ENCODE assay signal across 1 cellular context in genomic region chr4:87911252-87911774, GRCh38.
TF ChIP-seq lines count a peak whose summit lies in the region.

No MANE protein-coding gene starts in this region.

TF ChIP-seq in HepG2, 621 proteins besides CTCF, POLR2A, EP300 and RAD21 (continued from another document and continues in another):
- TF ChIP-seq ZNF263 (CRISPR knock-in tag; IDR thresholded peaks at IDR 0.05): peak; percentile 55; the same call in 1 of the 2 replicates
- no peak for TF ChIP-seq ZSCAN20 (CRISPR knock-in tag; IDR thresholded peaks at IDR 0.05; ENCODE audit: borderline replicate concordance)
- TF ChIP-seq CSRNP2 (CRISPR knock-in tag; conservative IDR thresholded peaks at IDR 0.05; ENCODE audit: low read depth): no peak
- TF ChIP-seq NFIC (IDR thresholded peaks at IDR 0.05; ENCODE audit: low read length): peak; percentile 85
- TF ChIP-seq ZFP37 (CRISPR knock-in tag; IDR thresholded peaks at IDR 0.05; ENCODE audit: borderline replicate concordance): no peak
- TF ChIP-seq, protein P1, sequence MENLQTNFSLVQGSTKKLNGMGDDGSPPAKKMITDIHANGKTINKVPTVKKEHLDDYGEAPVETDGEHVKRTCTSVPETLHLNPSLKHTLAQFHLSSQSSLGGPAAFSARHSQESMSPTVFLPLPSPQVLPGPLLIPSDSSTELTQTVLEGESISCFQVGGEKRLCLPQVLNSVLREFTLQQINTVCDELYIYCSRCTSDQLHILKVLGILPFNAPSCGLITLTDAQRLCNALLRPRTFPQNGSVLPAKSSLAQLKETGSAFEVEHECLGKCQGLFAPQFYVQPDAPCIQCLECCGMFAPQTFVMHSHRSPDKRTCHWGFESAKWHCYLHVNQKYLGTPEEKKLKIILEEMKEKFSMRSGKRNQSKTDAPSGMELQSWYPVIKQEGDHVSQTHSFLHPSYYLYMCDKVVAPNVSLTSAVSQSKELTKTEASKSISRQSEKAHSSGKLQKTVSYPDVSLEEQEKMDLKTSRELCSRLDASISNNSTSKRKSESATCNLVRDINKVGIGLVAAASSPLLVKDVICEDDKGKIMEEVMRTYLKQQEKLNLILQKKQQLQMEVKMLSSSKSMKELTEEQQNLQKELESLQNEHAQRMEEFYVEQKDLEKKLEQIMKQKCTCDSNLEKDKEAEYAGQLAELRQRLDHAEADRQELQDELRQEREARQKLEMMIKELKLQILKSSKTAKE (CRISPR knock-in tag; IDR thresholded peaks at IDR 0.05; ENCODE audit: borderline replicate concordance): no peak; the same call in 1 of the 2 replicates
- TF ChIP-seq HMG20A (CRISPR knock-in tag; IDR thresholded peaks at IDR 0.05; ENCODE audit: borderline replicate concordance): peak; percentile 89
- TF ChIP-seq SMAD3 (CRISPR knock-in tag; IDR thresholded peaks at IDR 0.05): peak; percentile 73
- peak; percentile 88 for TF ChIP-seq HOMEZ (CRISPR knock-in tag; IDR thresholded peaks at IDR 0.05; ENCODE audit: low read depth)
- peak; percentile 71 for TF ChIP-seq GFI1 (CRISPR knock-in tag; IDR thresholded peaks at IDR 0.05; ENCODE audit: borderline replicate concordance)
- peak; percentile 57; the same call in 1 of the 2 replicates for TF ChIP-seq ELF3 (CRISPR knock-in tag; IDR thresholded peaks at IDR 0.05)
- no peak for TF ChIP-seq MNT (IDR thresholded peaks at IDR 0.05)
- TF ChIP-seq, protein P2, sequence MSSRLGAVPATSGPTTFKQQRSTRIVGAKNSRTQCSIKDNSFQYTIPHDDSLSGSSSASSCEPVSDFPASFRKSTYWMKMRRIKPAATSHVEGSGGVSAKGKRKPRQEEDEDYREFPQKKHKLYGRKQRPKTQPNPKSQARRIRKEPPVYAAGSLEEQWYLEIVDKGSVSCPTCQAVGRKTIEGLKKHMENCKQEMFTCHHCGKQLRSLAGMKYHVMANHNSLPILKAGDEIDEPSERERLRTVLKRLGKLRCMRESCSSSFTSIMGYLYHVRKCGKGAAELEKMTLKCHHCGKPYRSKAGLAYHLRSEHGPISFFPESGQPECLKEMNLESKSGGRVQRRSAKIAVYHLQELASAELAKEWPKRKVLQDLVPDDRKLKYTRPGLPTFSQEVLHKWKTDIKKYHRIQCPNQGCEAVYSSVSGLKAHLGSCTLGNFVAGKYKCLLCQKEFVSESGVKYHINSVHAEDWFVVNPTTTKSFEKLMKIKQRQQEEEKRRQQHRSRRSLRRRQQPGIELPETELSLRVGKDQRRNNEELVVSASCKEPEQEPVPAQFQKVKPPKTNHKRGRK (CRISPR knock-in tag; IDR thresholded peaks at IDR 0.05): no peak
- peak; percentile 87 for TF ChIP-seq BCL6 (CRISPR knock-in tag; IDR thresholded peaks at IDR 0.05)
- TF ChIP-seq SMYD3 (CRISPR knock-in tag; IDR thresholded peaks at IDR 0.05): no peak
- TF ChIP-seq ZNF20 (CRISPR knock-in tag; IDR thresholded peaks at IDR 0.05): no peak
- TF ChIP-seq, protein P3, sequence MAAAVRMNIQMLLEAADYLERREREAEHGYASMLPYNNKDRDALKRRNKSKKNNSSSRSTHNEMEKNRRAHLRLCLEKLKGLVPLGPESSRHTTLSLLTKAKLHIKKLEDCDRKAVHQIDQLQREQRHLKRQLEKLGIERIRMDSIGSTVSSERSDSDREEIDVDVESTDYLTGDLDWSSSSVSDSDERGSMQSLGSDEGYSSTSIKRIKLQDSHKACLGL (CRISPR knock-in tag; IDR thresholded peaks at IDR 0.05): no peak
- no peak for TF ChIP-seq AGO2 (optimal IDR thresholded peaks at IDR 0.05; ENCODE audit: low read depth, low read length)
- no peak for TF ChIP-seq NONO (IDR thresholded peaks at IDR 0.05)
- TF ChIP-seq NONO (CRISPR knock-in tag; conservative IDR thresholded peaks at IDR 0.05): no peak; the same call in 1 of the 2 replicates
- no peak for TF ChIP-seq ZNF558 (CRISPR knock-in tag; IDR thresholded peaks at IDR 0.05; ENCODE audit: borderline replicate concordance)
- TF ChIP-seq HMG20B (CRISPR knock-in tag; conservative IDR thresholded peaks at IDR 0.05): peak; percentile 38; the same call in 1 of the 2 replicates
- TF ChIP-seq, protein P4, sequence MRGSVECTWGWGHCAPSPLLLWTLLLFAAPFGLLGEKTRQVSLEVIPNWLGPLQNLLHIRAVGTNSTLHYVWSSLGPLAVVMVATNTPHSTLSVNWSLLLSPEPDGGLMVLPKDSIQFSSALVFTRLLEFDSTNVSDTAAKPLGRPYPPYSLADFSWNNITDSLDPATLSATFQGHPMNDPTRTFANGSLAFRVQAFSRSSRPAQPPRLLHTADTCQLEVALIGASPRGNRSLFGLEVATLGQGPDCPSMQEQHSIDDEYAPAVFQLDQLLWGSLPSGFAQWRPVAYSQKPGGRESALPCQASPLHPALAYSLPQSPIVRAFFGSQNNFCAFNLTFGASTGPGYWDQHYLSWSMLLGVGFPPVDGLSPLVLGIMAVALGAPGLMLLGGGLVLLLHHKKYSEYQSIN (CRISPR knock-in tag; IDR thresholded peaks at IDR 0.05; ENCODE audit: borderline replicate concordance): no peak
- TF ChIP-seq FOXP1 (IDR thresholded peaks at IDR 0.05): peak; percentile 79; the same call in 1 of the 2 replicates
- TF ChIP-seq FOXP1 (CRISPR knock-in tag; IDR thresholded peaks at IDR 0.05): peak; percentile 92
- TF ChIP-seq ZNF749 (CRISPR knock-in tag; IDR thresholded peaks at IDR 0.05; ENCODE audit: borderline replicate concordance): no peak
- no peak for TF ChIP-seq ZNF556 (CRISPR knock-in tag; IDR thresholded peaks at IDR 0.05; ENCODE audit: borderline replicate concordance)
- TF ChIP-seq AKAP8 (CRISPR knock-in tag; IDR thresholded peaks at IDR 0.05): peak; percentile 26; the same call in 1 of the 2 replicates
- peak; percentile 95 for TF ChIP-seq FOXP4 (CRISPR knock-in tag; IDR thresholded peaks at IDR 0.05)
- TF ChIP-seq ETS1 (CRISPR knock-in tag; IDR thresholded peaks at IDR 0.05): no peak
- TF ChIP-seq HNF4G (IDR thresholded peaks at IDR 0.05; ENCODE audit: borderline replicate concordance, low read depth, low read length): peak; percentile 39; the same call in 1 of the 2 replicates
- TF ChIP-seq HNF4G (CRISPR knock-in tag; IDR thresholded peaks at IDR 0.05; ENCODE audit: borderline replicate concordance, low read depth): no peak
- TF ChIP-seq MAF1 (CRISPR knock-in tag; IDR thresholded peaks at IDR 0.05; ENCODE audit: borderline replicate concordance): no peak
- TF ChIP-seq IRF2 (CRISPR knock-in tag; IDR thresholded peaks at IDR 0.05): peak; percentile 65
- TF ChIP-seq TBL1XR1 (IDR thresholded peaks at IDR 0.05; ENCODE audit: borderline replicate concordance, low read length, partially characterized antibody): peak; percentile 14
- TF ChIP-seq ARNTL (CRISPR knock-in tag; IDR thresholded peaks at IDR 0.05): peak; percentile 92
- peak; percentile 92 for TF ChIP-seq MED1 (CRISPR knock-in tag; IDR thresholded peaks at IDR 0.05)
- TF ChIP-seq ZMYM4 (CRISPR knock-in tag; IDR thresholded peaks at IDR 0.05): peak; percentile 63; the same call in 1 of the 2 replicates
- TF ChIP-seq, protein P5, sequence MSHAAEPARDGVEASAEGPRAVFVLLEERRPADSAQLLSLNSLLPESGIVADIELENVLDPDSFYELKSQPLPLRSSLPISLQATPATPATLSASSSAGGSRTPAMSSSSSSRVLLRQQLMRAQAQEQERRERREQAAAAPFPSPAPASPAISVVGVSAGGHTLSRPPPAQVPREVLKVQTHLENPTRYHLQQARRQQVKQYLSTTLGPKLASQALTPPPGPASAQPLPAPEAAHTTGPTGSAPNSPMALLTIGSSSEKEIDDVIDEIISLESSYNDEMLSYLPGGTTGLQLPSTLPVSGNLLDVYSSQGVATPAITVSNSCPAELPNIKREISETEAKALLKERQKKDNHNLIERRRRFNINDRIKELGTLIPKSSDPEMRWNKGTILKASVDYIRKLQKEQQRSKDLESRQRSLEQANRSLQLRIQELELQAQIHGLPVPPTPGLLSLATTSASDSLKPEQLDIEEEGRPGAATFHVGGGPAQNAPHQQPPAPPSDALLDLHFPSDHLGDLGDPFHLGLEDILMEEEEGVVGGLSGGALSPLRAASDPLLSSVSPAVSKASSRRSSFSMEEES (CRISPR knock-in tag; IDR thresholded peaks at IDR 0.05): peak; percentile 98
- no peak for TF ChIP-seq SRSF9 (IDR thresholded peaks at IDR 0.05; ENCODE audit: borderline replicate concordance, insufficient read depth, low read depth, low read length, poor library complexity, severe bottlenecking)
- 0 out of 2 replicates have a peak, but pooled peaks have one; percentile 60 for TF ChIP-seq KDM4B (CRISPR knock-in tag; IDR thresholded peaks at IDR 0.05)
- peak; percentile 34; the same call in 1 of the 2 replicates for TF ChIP-seq HNF1B (CRISPR knock-in tag; IDR thresholded peaks at IDR 0.05)
- TF ChIP-seq YEATS4 (CRISPR knock-in tag; IDR thresholded peaks at IDR 0.05; ENCODE audit: borderline replicate concordance): peak; percentile 78; the same call in 1 of the 2 replicates
- TF ChIP-seq ARNT2 (CRISPR knock-in tag; IDR thresholded peaks at IDR 0.05; ENCODE audit: low read depth): no peak
- TF ChIP-seq DPF2 (CRISPR knock-in tag; IDR thresholded peaks at IDR 0.05; ENCODE audit: borderline replicate concordance, low read depth): peak; percentile 84; the same call in 1 of the 2 replicates
- TF ChIP-seq ZNF614 (CRISPR knock-in tag; IDR thresholded peaks at IDR 0.05; ENCODE audit: borderline replicate concordance): peak; percentile 83; the same call in 1 of the 2 replicates
- TF ChIP-seq ZFP36L1 (CRISPR knock-in tag; IDR thresholded peaks at IDR 0.05): no peak
- no peak for TF ChIP-seq ZNF225 (CRISPR knock-in tag; IDR thresholded peaks at IDR 0.05)
- TF ChIP-seq MED13 (CRISPR knock-in tag; IDR thresholded peaks at IDR 0.05): peak; percentile 88; the same call in 1 of the 2 replicates
- peak; percentile 45; the same call in 1 of the 2 replicates for TF ChIP-seq KAT8 (CRISPR knock-in tag; IDR thresholded peaks at IDR 0.05)
- TF ChIP-seq ZNF136 (CRISPR knock-in tag; IDR thresholded peaks at IDR 0.05; ENCODE audit: low read depth): 0 out of 2 replicates have a peak, but pooled peaks have one; percentile 46
